Comparison of ENCODE assay signal across 28 cellular contexts in the genomic region with DNA sequence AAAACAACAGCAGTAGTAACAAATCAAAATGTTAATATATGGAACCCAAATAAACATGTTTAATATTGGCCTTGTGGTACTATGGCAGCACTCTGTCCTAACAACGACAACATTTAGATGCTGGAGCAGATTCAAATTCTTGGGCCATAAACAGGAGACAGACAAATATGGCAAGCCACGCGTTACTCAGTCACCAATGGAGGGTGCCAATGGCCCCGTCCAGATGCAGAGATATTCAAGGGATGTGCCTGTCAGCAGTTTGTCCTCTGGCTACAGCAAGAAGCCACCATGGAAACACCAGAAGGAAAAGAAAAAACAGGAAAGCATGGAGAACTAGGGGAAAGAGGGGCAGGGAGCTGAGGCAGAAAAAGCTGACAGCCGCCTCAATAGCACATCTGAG.
"Had no signal": no experiment of that assay in that cellular context is flagged by ENCODE, and none has a peak within 500 bp of the region (broad histone marks: within the 10 kb centered on the region; RNA-seq: fewer than 3 reads in every experiment).

No MANE protein-coding gene starts in this region.

- ATAC-seq: activated CD8-positive, alpha-beta memory T cell treated with anti-CD3 and anti-CD28 coated beads, Interleukin-2, amount 10 ng/mL, durations not matched to agents 7 days and 5 days; activated naive CD8-positive, alpha-beta T cell treated with anti-CD3 and anti-CD28 coated beads, Interleukin-2, amount 50 U/mL, for 24 hours; K562; Panc1 had no signal

- H3K4me3 ChIP-seq: K562 had no signal

- H3K27ac ChIP-seq: VCaP had no signal

- DNase-seq: activated B cell treated with CpG ODN at 0.5 μM for 24 hours; activated CD4-positive, alpha-beta memory T cell treated with anti-CD3 and anti-CD28 coated beads, Interleukin-2, amount 10 ng/mL, durations not matched to agents 7 days and 5 days; activated CD4-positive, alpha-beta T cell treated with anti-CD3 and anti-CD28 coated beads for 4 hours; activated CD4-positive, CD25-positive, alpha-beta regulatory T cell treated with anti-CD3 and anti-CD28 coated beads, Interleukin-2, amount 50 U/mL, for 72 hours; activated CD8-positive, alpha-beta memory T cell treated with anti-CD3 and anti-CD28 coated beads for 24 hours; activated CD8-positive, alpha-beta memory T cell treated with anti-CD3 and anti-CD28 coated beads, Interleukin-2, amount 10 ng/mL, durations not matched to agents 7 days and 5 days; activated CD8-positive, alpha-beta memory T cell treated with anti-CD3 and anti-CD28 coated beads, Interleukin-2, amount 50 U/mL, for 48 hours; activated effector memory CD4-positive, alpha-beta T cell treated with Interleukin-2 at 50 U/mL for 16 hours; activated naive CD4-positive, alpha-beta T cell treated with anti-CD3 and anti-CD28 coated beads, Interleukin-2, amount 10 ng/mL, durations not matched to agents 7 days and 5 days; activated naive CD8-positive, alpha-beta T cell treated with anti-CD3 and anti-CD28 coated beads, Interleukin-2, amount 50 U/mL, for 24 hours; activated T-cell treated with anti-CD3 and anti-CD28 coated beads, Interleukin-2, amount 50 U/mL, for 48 hours; anterior cingulate cortex; Karpas-422; NCI-H1105; NCI-H1436; NCI-H1694; NCI-H1930; NCI-H2081 treated with DMSO at 0.1 percent for 48 hours; NCI-H226; NCI-H446 treated with DMSO at 0.1 percent for 48 hours; NCI-H524; SW 1271; T-helper 1 cell; T-helper 2 cell; T-helper 9 cell had no signal
